ENCODE assay signal across 8 cellular contexts in the genomic region with DNA sequence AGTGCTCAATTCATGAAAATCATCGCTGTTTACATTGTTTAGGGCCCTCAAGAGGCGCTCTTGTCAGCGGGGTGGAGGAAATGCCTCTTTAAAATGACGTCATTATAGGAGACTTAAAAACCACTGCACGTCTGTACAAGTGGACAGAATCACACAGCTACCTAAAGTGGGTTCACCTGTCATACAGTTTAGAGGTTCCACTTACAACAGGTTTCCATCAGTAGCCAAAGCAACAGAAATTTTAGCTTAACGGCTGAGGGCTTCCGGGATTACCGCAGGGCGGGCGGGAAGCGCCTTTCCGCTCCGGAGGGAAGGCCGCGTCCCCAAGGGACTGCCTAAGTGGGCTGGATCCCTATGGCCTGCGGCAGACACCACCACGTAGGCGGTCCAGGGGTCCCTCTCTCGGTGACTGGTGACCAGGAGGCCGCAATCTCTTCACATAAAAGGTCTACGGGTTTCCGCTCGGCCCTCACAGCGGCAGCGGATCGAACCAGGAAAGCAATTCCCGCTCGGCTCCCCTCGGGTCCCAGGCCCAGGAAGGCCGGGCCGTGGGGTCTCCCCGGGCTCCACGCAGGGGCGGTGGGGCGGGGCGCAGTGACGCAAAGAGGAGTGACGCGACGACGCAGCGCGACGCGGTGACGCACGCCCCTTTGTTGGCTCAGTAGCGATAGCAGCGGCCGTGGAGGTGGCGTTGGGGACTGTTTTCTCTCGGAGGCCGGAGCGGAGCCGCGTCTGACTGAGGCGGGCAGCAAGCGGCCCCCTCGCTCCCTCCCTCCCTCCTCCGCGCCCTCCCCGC. TPM values are rescaled to one million over a fixed set of nuclear protein-coding genes. Genes with fewer than 3 reads are reported as not detected.
DNase-seq lines count a peak whose midpoint lies in the region; FAIRE-seq and TF ChIP-seq lines count a peak whose summit lies in the region.

A gene with protein sequence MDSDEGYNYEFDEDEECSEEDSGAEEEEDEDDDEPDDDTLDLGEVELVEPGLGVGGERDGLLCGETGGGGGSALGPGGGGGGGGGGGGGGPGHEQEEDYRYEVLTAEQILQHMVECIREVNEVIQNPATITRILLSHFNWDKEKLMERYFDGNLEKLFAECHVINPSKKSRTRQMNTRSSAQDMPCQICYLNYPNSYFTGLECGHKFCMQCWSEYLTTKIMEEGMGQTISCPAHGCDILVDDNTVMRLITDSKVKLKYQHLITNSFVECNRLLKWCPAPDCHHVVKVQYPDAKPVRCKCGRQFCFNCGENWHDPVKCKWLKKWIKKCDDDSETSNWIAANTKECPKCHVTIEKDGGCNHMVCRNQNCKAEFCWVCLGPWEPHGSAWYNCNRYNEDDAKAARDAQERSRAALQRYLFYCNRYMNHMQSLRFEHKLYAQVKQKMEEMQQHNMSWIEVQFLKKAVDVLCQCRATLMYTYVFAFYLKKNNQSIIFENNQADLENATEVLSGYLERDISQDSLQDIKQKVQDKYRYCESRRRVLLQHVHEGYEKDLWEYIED (plus strand): TSS at position 661 of the 796 bp plus-strand sequence. CDS start 310 bp downstream, outside the sequence.

- H3K4me1 Mint-ChIP-seq in neural crest cell = peaks cover 38% of the 10 kb centered on the region

- peak within 1 kb of the TSS; percentile 94 for H3K4me2 ChIP-seq in Loucy (ENCODE audit: low read depth, low read length, poor library complexity, severe bottlenecking)

- H3K27me3 ChIP-seq in Loucy (ENCODE audit: insufficient read depth, low read length, poor library complexity, severe bottlenecking) (no peaks in the 10 kb centered on the region), stomach smooth muscle (ENCODE audit: control insufficient read depth in 1 of 2, insufficient read depth in 2 of 2, low read length in 2 of 2) (no peaks in the 10 kb centered on the region)

- H3F3A ChIP-seq in Loucy (ENCODE audit: low read depth) = no peaks in the 10 kb centered on the region; the same call in 1 of the 2 replicates

- no peaks in the 10 kb centered on the region for H3K9me2 ChIP-seq in Loucy (replicated peaks; ENCODE audit: low read depth, low read length)

- H3K27ac Mint-ChIP-seq in neural crest cell (ENCODE audit: unreplicated experiment) = peak within 1 kb of the TSS; percentile 100

- peak; percentile 51 for TF ChIP-seq CTCF in Loucy (conservative IDR thresholded peaks at IDR 0.05; ENCODE audit: low read length)
- peak; percentile 49 for TF ChIP-seq CTCF in fibroblast of villous mesenchyme (IDR thresholded peaks at IDR 0.05; ENCODE audit: insufficient read depth, low read depth, low read length)
- peak; percentile 43 for TF ChIP-seq CTCF in neural crest cell (conservative IDR thresholded peaks at IDR 0.05)

- no peaks in the 10 kb centered on the region for H3K9me3 Mint-ChIP-seq in neural crest cell

- peak within 1 kb of the TSS; percentile 91 for H3K9ac ChIP-seq in Loucy (ENCODE audit: low read depth, low read length, poor library complexity, severe bottlenecking)
- peak within 1 kb of the TSS; percentile 99 to 100 for H3K9ac ChIP-seq in stomach smooth muscle (ENCODE audit: low read length in 2 of 2)

- no peaks in the 10 kb centered on the region for H3K36me3 ChIP-seq in Loucy (ENCODE audit: insufficient read depth, low read length)
- H3K36me3 ChIP-seq in stomach smooth muscle (ENCODE audit: control insufficient read depth in 2 of 2, insufficient read depth in 2 of 2, low read length in 2 of 2) = peaks cover 3 to 6% of the 10 kb centered on the region in 2 donors

- H3K4me3 ChIP-seq in Loucy (ENCODE audit: low read length, poor library complexity, severe bottlenecking) = peak within 1 kb of the TSS; percentile 88
- peak within 1 kb of the TSS; percentile 92 for H3K4me3 ChIP-seq in fibroblast of villous mesenchyme (ENCODE audit: low read depth, low read length)
- H3K4me3 ChIP-seq in stomach smooth muscle (ENCODE audit: low read length in 2 of 2) = peak within 1 kb of the TSS; percentile 97

- H3K4me3 Mint-ChIP-seq in neural crest cell = peak within 1 kb of the TSS; percentile 97

- H3K4me1 ChIP-seq in Loucy (ENCODE audit: insufficient read depth, low read length, poor library complexity, severe bottlenecking) (peaks cover 38% of the 10 kb centered on the region), stomach smooth muscle (ENCODE audit: control insufficient read depth, insufficient read depth, low read length) (peaks cover 14% of the 10 kb centered on the region)

- DNase-seq in G401 (ENCODE audit: low spot score) = peak; percentile 96
- DNase-seq in H54 (ENCODE audit: insufficient read length, low spot score) = peak; percentile 55
- DNase-seq in activated gamma-delta T cell (lab: John Stamatoyannopoulos, UW) = peak; percentile 93
- peak; percentile 97 for DNase-seq in fibroblast of villous mesenchyme (ENCODE audit: low read depth)
- peak; percentile 98 for DNase-seq in neural crest cell (ENCODE audit: low read depth, low spot score)

- H3K27ac ChIP-seq in stomach smooth muscle (ENCODE audit: low read length) = peak within 1 kb of the TSS; percentile 100

- H4K20me1 ChIP-seq in Loucy (ENCODE audit: insufficient read depth, low read length, poor library complexity, severe bottlenecking) = peaks cover 46% of the 10 kb centered on the region

- H3K36me3 Mint-ChIP-seq in neural crest cell (ENCODE audit: low read depth) = peaks cover 12% of the 10 kb centered on the region

- peak within 1 kb of the TSS; percentile 88 for H2AFZ ChIP-seq in Loucy (ENCODE audit: low read length)

- in situ Hi-C loops in G401 (cut with HindIII; ENCODE audit: low sequenced_read_pairs) = no loop called here

- H3K9me3 ChIP-seq in Loucy (ENCODE audit: insufficient read depth, low read depth, low read length) (no peaks in the 10 kb centered on the region), stomach smooth muscle (ENCODE audit: control insufficient read depth in 2 of 2, low read length in 2 of 2) (no peaks in the 10 kb centered on the region)

- peak; percentile 11 for FAIRE-seq in H54 (lab: Jason Lieb, UNC)

- peaks cover 46% of the 10 kb centered on the region for H3K79me2 ChIP-seq in Loucy (ENCODE audit: insufficient read depth, low read length)

- TF ChIP-seq POLR2A in H54 (IDR thresholded peaks at IDR 0.05; ENCODE audit: low read depth, low read length) = peak; percentile 98
- peak; percentile 93 for TF ChIP-seq POLR2A in Raji (IDR thresholded peaks at IDR 0.05; ENCODE audit: insufficient read depth, low read depth, low read length)

- no peaks in the 10 kb centered on the region for H3K27me3 Mint-ChIP-seq in neural crest cell (ENCODE audit: low read depth)

RNA-seq across cellular contexts. Expression of the gene that starts here (rescaled TPM):
- 42.0 and 49.6 TPM in 2 replicates for total RNA-seq in G401 (2014; rRNA removed; shearing (Covaris generic))
- total RNA-seq in fibroblast of villous mesenchyme = 21.3 and 37.6 TPM in 2 replicates
- 146 and 154 TPM in 2 replicates for total RNA-seq in neural crest cell

Comparison
In these comparisons a context has a peak if more than half of its experiments do, and no peak if none do; other contexts are left out.
1. Peak in every context shown above with its lines: DNase-seq, H3K4me3 ChIP-seq and H3K27ac ChIP-seq.